In genomic region chr11:1482581-1483444, GRCh38 we compare ENCODE assay signal across 13 cellular contexts. TPM values are rescaled to one million over a fixed set of nuclear protein-coding genes. Genes with fewer than 3 reads are reported as not detected.
DNase-seq lines count a peak whose midpoint lies in the region; ATAC-seq and TF ChIP-seq lines count a peak whose summit lies in the region.
"Had no signal": no experiment of that assay in that cellular context is flagged by ENCODE, and none has a peak within 500 bp of the region (broad histone marks: within the 10 kb centered on the region; RNA-seq: fewer than 3 reads in every experiment).

No MANE protein-coding gene starts in this region.

- H3K36me3 ChIP-seq in HUES6 (ENCODE audit: control insufficient read depth, insufficient read depth, low read length) (peaks cover 5% of the 10 kb centered on the region; the same call in 1 of the 2 replicates), colonic mucosa (peaks cover 7% of the 10 kb centered on the region), muscle layer of colon (ENCODE audit: insufficient read depth, low read length) (peaks cover 29% of the 10 kb centered on the region), tibial nerve (peaks cover 0 to 33% (median 6%) of the 10 kb centered on the region in 3 donors)

- H3K4me3 ChIP-seq in HUES6 (ENCODE audit: low read depth, low read length) (no peak overlapping the region), colonic mucosa (no peak overlapping the region), muscle layer of colon (ENCODE audit: low read depth in 1 of 2, low read length in 2 of 2) (peak overlapping the region; percentile 28 to 43), tibial nerve (no peak overlapping the region)

- intact Hi-C loops in colonic mucosa (cut with DNase I), result no loop called here

- no peaks in the 10 kb centered on the region for H3K27me3 ChIP-seq in HUES6 (ENCODE audit: control insufficient read depth, insufficient read depth, low read length)
- no peaks in the 10 kb centered on the region for H3K27me3 ChIP-seq in colonic mucosa
- no peaks in the 10 kb centered on the region for H3K27me3 ChIP-seq in muscle layer of colon (ENCODE audit: control insufficient read depth in 1 of 2, insufficient read depth in 2 of 2, low read length in 2 of 2)
- no peaks in the 10 kb centered on the region for H3K27me3 ChIP-seq in tibial nerve

- TF ChIP-seq CTCF in colonic mucosa (IDR thresholded peaks at IDR 0.05) (no peak), tibial nerve (IDR thresholded peaks at IDR 0.05) (no peak)

- no peak overlapping the region for H3K9ac ChIP-seq in HUES6 (ENCODE audit: low read length)
- peak overlapping the region in 1 of 2 donors; percentile 35 for H3K9ac ChIP-seq in colonic mucosa (ENCODE audit: low read depth in 2 of 2, low read length in 2 of 2)
- H3K9ac ChIP-seq in muscle layer of colon (ENCODE audit: low read length), result peak overlapping the region; percentile 51

- H3K9me3 ChIP-seq in HUES6 (ENCODE audit: control insufficient read depth, insufficient read depth, low read depth, low read length) (no peaks in the 10 kb centered on the region), colonic mucosa (no peaks in the 10 kb centered on the region), muscle layer of colon (ENCODE audit: low read length) (no peaks in the 10 kb centered on the region), tibial nerve (no peaks in the 10 kb centered on the region)

- 63% methylated on average over 25 to 32 of the region's 32 CpGs for WGBS in tibial nerve, 2 donors

- H3K27ac ChIP-seq in HUES6 (ENCODE audit: low read depth, low read length) (peak overlapping the region; percentile 31; the same call in 1 of the 2 replicates), colonic mucosa (peak overlapping the region; percentile 44), muscle layer of colon (ENCODE audit: low read depth, low read length) (peak overlapping the region; percentile 96), tibial nerve (peak overlapping the region; percentile 43 to 88 (median 66))
- H3K27ac ChIP-seq: epithelial cell of prostate had no signal

- TF ChIP-seq POLR2A in tibial nerve (IDR thresholded peaks at IDR 0.05), result no peak

- ATAC-seq in GM19351 (IDR thresholded peaks at IDR 0.05; ENCODE audit: unreplicated experiment), result no peak

- TF ChIP-seq EP300 in tibial nerve (IDR thresholded peaks at IDR 0.05), result peak in 1 of 2 donors; percentile 17

- H3K4me1 ChIP-seq in HUES6 (ENCODE audit: control insufficient read depth, insufficient read depth, low read length), result peaks cover 9% of the 10 kb centered on the region; the same call in 1 of the 2 replicates
- H3K4me1 ChIP-seq in colonic mucosa, result peaks cover 18% of the 10 kb centered on the region
- H3K4me1 ChIP-seq in muscle layer of colon (ENCODE audit: insufficient read depth, low read length), result peaks cover 79% of the 10 kb centered on the region
- peaks cover 0 to 78% (median 53%) of the 10 kb centered on the region in 4 donors for H3K4me1 ChIP-seq in tibial nerve

- DNase-seq in colonic mucosa (no peak), tibial nerve (ENCODE audit: low spot score in 2 of 2) (no peak), occipital lobe (lab: John Stamatoyannopoulos, UW) (no peak), cortex of kidney (lab: John Stamatoyannopoulos, UW) (no peak)
- DNase-seq: activated CD8-positive, alpha-beta memory T cell treated with anti-CD3 and anti-CD28 coated beads for 24 hours; IMR-90; NCI-H1694; NCI-H510A treated with DMSO at 0.1 percent for 48 hours; T1000 had no signal

RNA-seq across cellular contexts. Expression of gene MOB2, which starts 3.8 kb away (rescaled TPM):
- 10 to 100 TPM; 41.6 to 49.2 TPM for total RNA-seq in colonic mucosa
- total RNA-seq in tibial nerve, result 10 to 100 TPM; 42.3 to 55.1 (median 46.9) TPM
- total RNA-seq in occipital lobe, result 13.7 TPM

Comparison
In these comparisons a context has a peak if more than half of its experiments do, and no peak if none do; other contexts are left out.
1. H3K27ac ChIP-seq: peak in every context shown above with its lines; median percentile 96 in muscle layer of colon; 66 in tibial nerve; 44 in colonic mucosa; 31 in HUES6.
2. H3K4me3 ChIP-seq: peak in muscle layer of colon (2 of 2); none in HUES6 (single experiment), colonic mucosa (single experiment) and tibial nerve (0 of 4).